Comparison of ENCODE assay signal across 9 cellular contexts in the genomic region with DNA sequence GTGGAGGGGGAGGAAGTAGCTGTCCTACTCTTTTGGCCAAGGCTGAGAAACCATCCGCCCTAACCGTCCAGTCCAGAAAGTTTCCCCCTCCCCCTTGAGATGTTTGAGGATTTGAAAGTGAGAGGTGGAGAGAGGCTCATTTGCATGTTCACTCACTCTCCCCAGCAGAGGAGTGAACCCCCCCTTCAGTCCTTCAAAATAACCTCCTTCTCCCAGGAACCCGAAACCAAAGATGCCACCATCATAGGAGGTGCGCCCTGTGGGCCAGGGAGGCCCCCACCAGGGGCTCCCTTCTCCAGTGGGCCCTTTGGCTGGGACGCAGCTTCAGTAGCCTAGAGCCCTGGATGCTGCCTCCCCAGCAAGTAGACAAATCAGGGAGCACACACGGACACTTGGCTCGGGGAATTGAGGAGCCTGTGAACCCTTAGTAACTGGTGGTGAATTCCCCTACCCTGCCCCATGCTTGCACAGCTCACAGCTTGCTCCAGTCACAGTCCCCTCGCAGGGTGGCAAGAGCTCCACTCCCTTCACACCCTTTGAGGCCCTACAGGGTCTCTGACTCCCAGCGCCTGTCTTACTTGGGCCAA. TPM values are rescaled to one million over a fixed set of nuclear protein-coding genes. Genes with fewer than 3 reads are reported as not detected.
A peak's percentile ranks its signal among the peaks of the same experiment; 100 is the strongest.
DNase-seq lines count a peak whose midpoint lies in the region; ATAC-seq and TF ChIP-seq lines count a peak whose summit lies in the region.
"Had no signal": no experiment of that assay in that cellular context is flagged by ENCODE, and none has a peak within 500 bp of the region (broad histone marks: within the 10 kb centered on the region; RNA-seq: fewer than 3 reads in every experiment).

No MANE protein-coding gene starts in this region.

- DNase-seq in DND-41 (no peak), uterus (no peak), superior temporal gyrus (ENCODE audit: extremely low spot score) (no peak), left cardiac atrium (no peak), medulla oblongata (ENCODE audit: extremely low spot score) (no peak)
- DNase-seq in activated naive CD8-positive, alpha-beta T cell treated with anti-CD3 and anti-CD28 coated beads, Interleukin-2, amount 10 ng/mL, durations not matched to agents 7 days and 5 days = peak; percentile 46

- no peak overlapping the region for H2AFZ ChIP-seq in DND-41 (ENCODE audit: low read depth, low read length)

- TF ChIP-seq POLR2A in uterus (IDR thresholded peaks at IDR 0.05) = no peak

- ATAC-seq in DND-41 (ENCODE audit: insufficient read depth, low read depth) (no peak), GM19372 (IDR thresholded peaks at IDR 0.05; ENCODE audit: low read depth, unreplicated experiment) (peak; percentile 38), HG03342 (IDR thresholded peaks at IDR 0.05; ENCODE audit: unreplicated experiment) (peak; percentile 32), left cardiac atrium (no peak)
- ATAC-seq in activated naive CD8-positive, alpha-beta T cell treated with anti-CD3 and anti-CD28 coated beads, Interleukin-2, amount 10 ng/mL, durations not matched to agents 7 days and 5 days (ENCODE audit: low read depth) = no peak

- H3K4me3 ChIP-seq in DND-41 (ENCODE audit: low read depth in 1 of 2, low read length in 2 of 2) (no peak overlapping the region), uterus (no peak overlapping the region)
- H3K4me3 ChIP-seq: lung had no signal

- peak overlapping the region; percentile 26; the same call in 1 of the 2 replicates for H3K27ac ChIP-seq in DND-41 (ENCODE audit: low read length)
- H3K27ac ChIP-seq in uterus = peak overlapping the region in 1 of 2 donors; percentile 49

- H3K36me3 ChIP-seq in DND-41 (ENCODE audit: insufficient read depth, low read length) (no peaks in the 10 kb centered on the region; the same call in 1 of the 2 replicates), uterus (no peaks in the 10 kb centered on the region)

- TF ChIP-seq CTCF in DND-41 (IDR thresholded peaks at IDR 0.05; ENCODE audit: borderline replicate concordance, extremely low read depth, low read length, poor library complexity, severe bottlenecking) (no peak), uterus (IDR thresholded peaks at IDR 0.05) (no peak)

- no peak overlapping the region for H3K9ac ChIP-seq in DND-41 (ENCODE audit: low read depth, low read length)

- H3K27me3 ChIP-seq in DND-41 (ENCODE audit: insufficient read depth, low read length, poor library complexity) (no peaks in the 10 kb centered on the region), uterus (no peaks in the 10 kb centered on the region)

- peaks cover 16% of the 10 kb centered on the region for H3K79me2 ChIP-seq in DND-41 (ENCODE audit: insufficient read depth, low read length)

- H3K4me2 ChIP-seq in DND-41 (ENCODE audit: insufficient read depth, low read length) = no peak overlapping the region

- no peaks in the 10 kb centered on the region for H3K9me3 Mint-ChIP-seq in activated naive CD8-positive, alpha-beta T cell treated with anti-CD3 and anti-CD28 coated beads, Interleukin-2, amount 10 ng/mL, durations not matched to agents 7 days and 5 days

- intact Hi-C loops in uterus (cut with DNase I; ENCODE audit: low total_unique reads) = loop anchor here (5.0 kb wide), 1 partner anchor 108 kb away; no protein-coding TSS in a partner anchor
- intact Hi-C loops in left cardiac atrium (cut with DNase I) = loop anchor here in 1 of 2 donors (5.0 kb wide), 1 partner anchor 108 kb away; no protein-coding TSS in a partner anchor

- H3K4me3 Mint-ChIP-seq in activated naive CD8-positive, alpha-beta T cell treated with anti-CD3 and anti-CD28 coated beads, Interleukin-2, amount 10 ng/mL, durations not matched to agents 7 days and 5 days = peak overlapping the region; percentile 92

- POLR2A ChIA-PET in activated naive CD8-positive, alpha-beta T cell treated with anti-CD3 and anti-CD28 coated beads, Interleukin-2, amount 10 ng/mL, durations not matched to agents 7 days and 5 days (lab: Charles Lee) = interaction anchor here (0.7 to 6.9 kb wide), 8 partner anchors 10 to 102 kb away, joined by 3 to 40 read pairs (median 4); partner anchors contain the start of genes ELF4 and RAB33A

- H3K9me3 ChIP-seq in DND-41 (ENCODE audit: insufficient read depth, low read length, severe bottlenecking) = no peaks in the 10 kb centered on the region
- no peaks in the 10 kb centered on the region for H3K9me3 ChIP-seq in uterus

- H3K4me1 ChIP-seq in DND-41 (ENCODE audit: insufficient read depth, low read length) (peaks cover 55% of the 10 kb centered on the region), uterus (no peaks in the 10 kb centered on the region)

- H3K4me1 Mint-ChIP-seq in activated naive CD8-positive, alpha-beta T cell treated with anti-CD3 and anti-CD28 coated beads, Interleukin-2, amount 10 ng/mL, durations not matched to agents 7 days and 5 days = peaks cover 42% of the 10 kb centered on the region

- peaks cover 6% of the 10 kb centered on the region; the same call in 1 of the 2 replicates for H4K20me1 ChIP-seq in DND-41 (ENCODE audit: insufficient read depth, low read length)

- peaks cover 15% of the 10 kb centered on the region for H3K36me3 Mint-ChIP-seq in activated naive CD8-positive, alpha-beta T cell treated with anti-CD3 and anti-CD28 coated beads, Interleukin-2, amount 10 ng/mL, durations not matched to agents 7 days and 5 days

- peak overlapping the region; percentile 94 for H3K27ac Mint-ChIP-seq in activated naive CD8-positive, alpha-beta T cell treated with anti-CD3 and anti-CD28 coated beads, Interleukin-2, amount 10 ng/mL, durations not matched to agents 7 days and 5 days

- no peaks in the 10 kb centered on the region for H3K27me3 Mint-ChIP-seq in activated naive CD8-positive, alpha-beta T cell treated with anti-CD3 and anti-CD28 coated beads, Interleukin-2, amount 10 ng/mL, durations not matched to agents 7 days and 5 days

RNA-seq across cellular contexts. Expression of gene ELF4, which starts 25.6 kb away (rescaled TPM):
- 10 to 100 TPM; 38.4 to 41.0 TPM for total RNA-seq in activated naive CD8-positive, alpha-beta T cell treated with anti-CD3 and anti-CD28 coated beads, Interleukin-2, amount 10 ng/mL, durations not matched to agents 7 days and 5 days
- 10 to 100 TPM in 2 of 4 donors, 1 to 10 TPM in 2; 4.6 to 22.3 (median 11.8) TPM for total RNA-seq in uterus
- 1 to 10 TPM; 4.2 to 6.4 TPM for total RNA-seq in left cardiac atrium

Comparison
In these comparisons a context has a peak if more than half of its experiments do, and no peak if none do; other contexts are left out.
1. ATAC-seq: peak in GM19372 (single experiment) and HG03342 (single experiment); none in DND-41 (single experiment), activated naive CD8-positive, alpha-beta T cell treated with anti-CD3 and anti-CD28 coated beads, Interleukin-2, amount 10 ng/mL, durations not matched to agents 7 days and 5 days (single experiment) and left cardiac atrium (0 of 2).